In genomic region chr2:225091336-225091735, GRCh38 we compare ENCODE assay signal across 14 cellular contexts. TPM values are rescaled to one million over a fixed set of nuclear protein-coding genes. Genes with fewer than 3 reads are reported as not detected.
DNase-seq lines count a peak whose midpoint lies in the region; ATAC-seq and TF ChIP-seq lines count a peak whose summit lies in the region.
"Had no signal": no experiment of that assay in that cellular context is flagged by ENCODE, and none has a peak within 500 bp of the region (broad histone marks: within the 10 kb centered on the region; RNA-seq: fewer than 3 reads in every experiment).

No MANE protein-coding gene starts in this region.

- no peaks in the 10 kb centered on the region for H3K27me3 Mint-ChIP-seq in nephron progenitor cell (ENCODE audit: low read depth, poor library complexity)
- H3K27me3 Mint-ChIP-seq: activated naive CD8-positive, alpha-beta T cell treated with anti-CD3 and anti-CD28 coated beads for 36 hours had no signal

- intact Hi-C loops in heart left ventricle (cut with DNase I): no loop called here

- no peak for TF ChIP-seq POLR2A in heart left ventricle (IDR thresholded peaks at IDR 0.05)
- TF ChIP-seq POLR2A in upper lobe of left lung (IDR thresholded peaks at IDR 0.05): no peak

- H3K9me3 ChIP-seq in AG04450 (ENCODE audit: control insufficient read depth, insufficient read depth, low read length) (no peaks in the 10 kb centered on the region), adipocyte (ENCODE audit: control insufficient read depth, low read length) (no peaks in the 10 kb centered on the region), heart left ventricle (no peaks in the 10 kb centered on the region), upper lobe of left lung (no peaks in the 10 kb centered on the region)
- H3K9me3 ChIP-seq: uterus had no signal

- no peaks in the 10 kb centered on the region for H3K4me1 Mint-ChIP-seq in nephron progenitor cell
- H3K4me1 Mint-ChIP-seq: B cell, memory B cell had no signal

- DNase-seq in AG04450 (ENCODE audit: low read depth, low spot score): peak; percentile 80
- peak; percentile 98 for DNase-seq in HS-5 (ENCODE audit: low read depth)
- DNase-seq in adipocyte (ENCODE audit: low read depth): peak; percentile 59
- DNase-seq in glomerular visceral epithelial cell (ENCODE audit: extremely low spot score): peak; percentile 91
- no peak for DNase-seq in heart left ventricle
- no peak for DNase-seq in nephron progenitor cell
- DNase-seq in upper lobe of left lung: no peak
- DNase-seq in NCI-H146 (lab: John Stamatoyannopoulos, UW): no peak
- DNase-seq: activated naive CD8-positive, alpha-beta T cell treated with anti-CD3 and anti-CD28 coated beads for 36 hours; MM.1S; uterus had no signal

- ATAC-seq in heart left ventricle (no peak), upper lobe of left lung (ENCODE audit: low FRiP score in 2 of 2) (no peak)

- no peak for TF ChIP-seq EP300 in upper lobe of left lung (IDR thresholded peaks at IDR 0.05)

- no peak overlapping the region for H3K27ac Mint-ChIP-seq in nephron progenitor cell
- H3K27ac Mint-ChIP-seq: activated naive CD8-positive, alpha-beta T cell treated with anti-CD3 and anti-CD28 coated beads for 36 hours; B cell; memory B cell had no signal

- TF ChIP-seq CTCF in AG04450 (IDR thresholded peaks at IDR 0.05; ENCODE audit: low read depth, low read length) (no peak), heart left ventricle (IDR thresholded peaks at IDR 0.05) (no peak), nephron progenitor cell (IDR thresholded peaks at IDR 0.05) (no peak), upper lobe of left lung (IDR thresholded peaks at IDR 0.05) (no peak)

- H3K4me1 ChIP-seq in adipocyte (ENCODE audit: control insufficient read depth, insufficient read depth, low read length): no peaks in the 10 kb centered on the region
- no peaks in the 10 kb centered on the region for H3K4me1 ChIP-seq in heart left ventricle
- no peaks in the 10 kb centered on the region for H3K4me1 ChIP-seq in upper lobe of left lung
- H3K4me1 ChIP-seq: parathyroid adenoma, uterus had no signal

- no peak overlapping the region for H3K4me3 Mint-ChIP-seq in nephron progenitor cell
- H3K4me3 Mint-ChIP-seq: activated naive CD8-positive, alpha-beta T cell treated with anti-CD3 and anti-CD28 coated beads for 36 hours; B cell; memory B cell had no signal

- H3K9me3 Mint-ChIP-seq in nephron progenitor cell: no peaks in the 10 kb centered on the region

- peak overlapping the region; percentile 3 for H3K27ac ChIP-seq in AG04450 (ENCODE audit: low read depth, low read length)
- H3K27ac ChIP-seq in heart left ventricle: no peak overlapping the region
- H3K27ac ChIP-seq in upper lobe of left lung: no peak overlapping the region
- H3K27ac ChIP-seq: parathyroid adenoma, uterus had no signal

- no peaks in the 10 kb centered on the region for H3K36me3 Mint-ChIP-seq in nephron progenitor cell (ENCODE audit: low read depth)
- H3K36me3 Mint-ChIP-seq: activated naive CD8-positive, alpha-beta T cell treated with anti-CD3 and anti-CD28 coated beads for 36 hours; memory B cell had no signal

- no peak overlapping the region for H3K9ac ChIP-seq in adipocyte (ENCODE audit: low read length)
- H3K9ac ChIP-seq: parathyroid adenoma had no signal

- 84 to 92% (median 88%) methylated on average over 2 of the region's 2 CpGs for WGBS in heart left ventricle, 4 donors
- WGBS in upper lobe of left lung, 2 donors: 88 to 89% methylated on average over 2 of the region's 2 CpGs

- CTCF ChIA-PET in AG04450 (lab: Charles Lee): no interaction called here

- POLR2A ChIA-PET in AG04450 (lab: Yijun Ruan, JAX): interaction anchor here (0.6 kb wide), 1 partner anchor 9 kb away, joined by 3 read pairs; no protein-coding TSS in a partner anchor

- H3K27me3 ChIP-seq in AG04450 (ENCODE audit: control insufficient read depth, insufficient read depth, low read length) (no peaks in the 10 kb centered on the region), adipocyte (replicated peaks; ENCODE audit: control insufficient read depth, insufficient read depth, low read length) (no peaks in the 10 kb centered on the region), heart left ventricle (peaks cover 0 to 4% (median 0%) of the 10 kb centered on the region in 9 donors), upper lobe of left lung (no peaks in the 10 kb centered on the region)
- H3K27me3 ChIP-seq: uterus had no signal

- H3K36me3 ChIP-seq in adipocyte (ENCODE audit: control insufficient read depth, insufficient read depth, low read length, severe bottlenecking) (no peaks in the 10 kb centered on the region), heart left ventricle (no peaks in the 10 kb centered on the region), upper lobe of left lung (no peaks in the 10 kb centered on the region)
- H3K36me3 ChIP-seq: uterus had no signal

- H3K4me3 ChIP-seq in AG04450 (ENCODE audit: low read depth, low read length) (no peak overlapping the region), adipocyte (ENCODE audit: low read length) (no peak overlapping the region), heart left ventricle (no peak overlapping the region), upper lobe of left lung (no peak overlapping the region)
- H3K4me3 ChIP-seq: uterus had no signal

RNA-seq across cellular contexts. Expression of gene DOCK10, which starts 49.1 kb away (rescaled TPM):
- polyA plus RNA-seq in AG04450 (2011; rRNA removed) (53.0 and 54.7 TPM in 2 replicates), heart left ventricle (1 to 10 TPM; 1.0 to 2.0 TPM)
- polyA minus RNA-seq in AG04450 (2011; rRNA and poly(A)+ RNA removed): 113 and 119 TPM in 2 replicates
- total RNA-seq in heart left ventricle (10 to 100 TPM in 1 of 9 donors, 1 to 10 TPM in 7, under 1 TPM in 1; 0.31 to 28.6 (median 2.1) TPM), upper lobe of left lung (100 to 1,000 TPM in 1 of 6 donors, 10 to 100 TPM in 5; 17.6 to 127 (median 39.9) TPM)

Comparison
In these comparisons a context has a peak if more than half of its experiments do, and no peak if none do; other contexts are left out.
1. DNase-seq: peak in AG04450 (single experiment), HS-5 (single experiment), adipocyte (single experiment) and glomerular visceral epithelial cell (single experiment); none in heart left ventricle (0 of 5), nephron progenitor cell (single experiment), upper lobe of left lung (0 of 2) and NCI-H146 (single experiment).